In genomic region chr5:174504266-174504726, GRCh38 we compare ENCODE assay signal across 18 cellular contexts.
DNase-seq lines count a peak whose midpoint lies in the region; ATAC-seq and TF ChIP-seq lines count a peak whose summit lies in the region.
"Had no signal": no experiment of that assay in that cellular context is flagged by ENCODE, and none has a peak within 500 bp of the region (broad histone marks: within the 10 kb centered on the region; RNA-seq: fewer than 3 reads in every experiment).

No MANE protein-coding gene starts in this region.

- peaks cover 9% of the 10 kb centered on the region for H3K27me3 Mint-ChIP-seq in activated T-helper 17 cell treated with anti-CD3 and anti-CD28 coated beads, Interleukin-2, amount 50 U/mL, for 72 hours

- H3K27ac Mint-ChIP-seq in activated T-helper 17 cell treated with anti-CD3 and anti-CD28 coated beads, Interleukin-2, amount 50 U/mL, for 72 hours, result no peak overlapping the region
- H3K27ac Mint-ChIP-seq: brain, neural progenitor cell had no signal

- H3K9me3 ChIP-seq in GM23248 (ENCODE audit: low read depth) (no peaks in the 10 kb centered on the region), smooth muscle cell (replicated peaks; ENCODE audit: low read depth) (no peaks in the 10 kb centered on the region), upper lobe of right lung (no peaks in the 10 kb centered on the region)
- H3K9me3 ChIP-seq: SK-N-SH had no signal

- in situ Hi-C loops in GM23248 (cut with MboI), result no loop called here

- peak overlapping the region; percentile 49 for H3K4me2 ChIP-seq in GM23248 (ENCODE audit: unreplicated experiment)
- H3K4me2 ChIP-seq in smooth muscle cell, result peak overlapping the region; percentile 80
- H3K4me2 ChIP-seq: BLaER1 treated with 17β-estradiol and CSF1 and Interleukin-3, amounts not matched to agents 10 nM and 100 nM; neural progenitor cell; SK-N-SH had no signal

- no peak for DNase-seq in GM23248
- no peak for DNase-seq in RWPE1 (ENCODE audit: low spot score)
- peak; percentile 30 for DNase-seq in fibroblast of pulmonary artery (ENCODE audit: low read depth)
- no peak for DNase-seq in smooth muscle cell (lab: John Stamatoyannopoulos, UW; ENCODE audit: unreplicated experiment)
- no peak for DNase-seq in upper lobe of right lung
- DNase-seq in GDM1 (lab: John Stamatoyannopoulos, UW), result no peak
- DNase-seq: DMS79; KG1; mesenchymal stem cell; NCI-H1417 treated with DMSO at 0.1 percent for 48 hours; NCI-H226; SK-N-SH; stimulated activated naive CD4-positive, alpha-beta T cell had no signal

- no peak overlapping the region for H3K4me3 Mint-ChIP-seq in activated T-helper 17 cell treated with anti-CD3 and anti-CD28 coated beads, Interleukin-2, amount 50 U/mL, for 72 hours
- H3K4me3 Mint-ChIP-seq: brain, neural progenitor cell had no signal

- WGBS in GM23248 (ENCODE audit: low coverage in 1 of 2, low lambda C conversion rate in 2 of 2, missing lambda C conversion rate in 2 of 2), 2 experiments, result 29 to 30% methylated on average over 8 to 9 of the region's 9 CpGs
- WGBS in smooth muscle cell (ENCODE audit: low lambda C conversion rate), result 24% methylated on average over 9 of the region's 9 CpGs

- H3K9ac ChIP-seq in GM23248, result no peak overlapping the region
- H3K9ac ChIP-seq in smooth muscle cell (ENCODE audit: low read depth), result no peak overlapping the region
- H3K9ac ChIP-seq: BLaER1 treated with 17β-estradiol and CSF1 and Interleukin-3, amounts not matched to agents 10 nM and 100 nM; neural progenitor cell; SK-N-SH had no signal

- peaks cover 15% of the 10 kb centered on the region for H3K9me3 Mint-ChIP-seq in activated T-helper 17 cell treated with anti-CD3 and anti-CD28 coated beads, Interleukin-2, amount 50 U/mL, for 72 hours

- H3K4me1 ChIP-seq in GM23248 (ENCODE audit: insufficient read depth) (peaks cover 11% of the 10 kb centered on the region; the same call in 1 of the 2 replicates), smooth muscle cell (ENCODE audit: low read depth) (no peaks in the 10 kb centered on the region), upper lobe of right lung (no peaks in the 10 kb centered on the region)
- H3K4me1 ChIP-seq: neural progenitor cell had no signal

- H3K27me3 ChIP-seq in GM23248 (replicated peaks; ENCODE audit: insufficient read depth) (0 out of 2 replicates have a peak, but pooled peaks cover 3% of the 10 kb centered on the region), smooth muscle cell (ENCODE audit: low read depth) (no peaks in the 10 kb centered on the region), upper lobe of right lung (peaks cover 38% of the 10 kb centered on the region)
- H3K27me3 ChIP-seq: BLaER1 treated with 17β-estradiol and CSF1 and Interleukin-3, amounts not matched to agents 10 nM and 100 nM; neural progenitor cell had no signal

- no peaks in the 10 kb centered on the region for H3K36me3 Mint-ChIP-seq in activated T-helper 17 cell treated with anti-CD3 and anti-CD28 coated beads, Interleukin-2, amount 50 U/mL, for 72 hours (ENCODE audit: low read depth)
- H3K36me3 Mint-ChIP-seq: brain had no signal

- H2AFZ ChIP-seq in GM23248 (no peak overlapping the region; the same call in 1 of the 2 replicates), smooth muscle cell (ENCODE audit: low read depth) (no peak overlapping the region)
- H2AFZ ChIP-seq: neural progenitor cell had no signal

- H3F3A ChIP-seq in GM23248 (ENCODE audit: insufficient read depth) (no peaks in the 10 kb centered on the region), smooth muscle cell (ENCODE audit: low read depth) (peaks cover 20% of the 10 kb centered on the region)

- intact Hi-C loops in upper lobe of right lung (cut with DNase I), result no loop called here

- H3K27ac ChIP-seq in GM23248 (no peak overlapping the region), RWPE1 (peak overlapping the region; percentile 86), smooth muscle cell (ENCODE audit: low read depth) (peak overlapping the region; percentile 39), upper lobe of right lung (no peak overlapping the region)
- H3K27ac ChIP-seq: BLaER1 treated with 17β-estradiol and CSF1 and Interleukin-3, amounts not matched to agents 10 nM and 100 nM; neural progenitor cell had no signal

- H3K79me2 ChIP-seq in GM23248 (ENCODE audit: insufficient read depth), result no peaks in the 10 kb centered on the region
- no peaks in the 10 kb centered on the region for H3K79me2 ChIP-seq in smooth muscle cell (ENCODE audit: low read depth)

- POLR2A ChIA-PET in RWPE1 (lab: Yijun Ruan, JAX; ENCODE audit: low non-redundant PET), result no interaction called here

- no peak for TF ChIP-seq CTCF in RWPE1 (conservative IDR thresholded peaks at IDR 0.05; ENCODE audit: low read depth)
- TF ChIP-seq CTCF in fibroblast of pulmonary artery (IDR thresholded peaks at IDR 0.05; ENCODE audit: low read length, missing control alignments), result no peak
- no peak for TF ChIP-seq CTCF in smooth muscle cell (IDR thresholded peaks at IDR 0.05; ENCODE audit: borderline replicate concordance, insufficient read depth, poor library complexity, severe bottlenecking)
- no peak for TF ChIP-seq CTCF in upper lobe of right lung (IDR thresholded peaks at IDR 0.05)

- no peaks in the 10 kb centered on the region for H3K4me1 Mint-ChIP-seq in activated T-helper 17 cell treated with anti-CD3 and anti-CD28 coated beads, Interleukin-2, amount 50 U/mL, for 72 hours

- no peaks in the 10 kb centered on the region for H3K36me3 ChIP-seq in GM23248 (ENCODE audit: low read depth)
- H3K36me3 ChIP-seq in smooth muscle cell (ENCODE audit: low read depth), result no peaks in the 10 kb centered on the region
- H3K36me3 ChIP-seq in upper lobe of right lung, result no peaks in the 10 kb centered on the region
- H3K36me3 ChIP-seq: BLaER1 treated with 17β-estradiol and CSF1 and Interleukin-3, amounts not matched to agents 10 nM and 100 nM; neural progenitor cell had no signal

- H3K4me3 ChIP-seq in GM23248, result peak overlapping the region; percentile 37; the same call in 1 of the 2 replicates
- H3K4me3 ChIP-seq in fibroblast of pulmonary artery (replicated peaks; ENCODE audit: low read depth, low read length), result peak overlapping the region; percentile 6
- H3K4me3 ChIP-seq in smooth muscle cell, result peak overlapping the region; percentile 25
- no peak overlapping the region for H3K4me3 ChIP-seq in upper lobe of right lung
- H3K4me3 ChIP-seq: BLaER1 treated with 17β-estradiol and CSF1 and Interleukin-3, amounts not matched to agents 10 nM and 100 nM; neural progenitor cell had no signal

- no peak for ATAC-seq in activated T-helper 17 cell treated with anti-CD3 and anti-CD28 coated beads, Interleukin-2, amount 50 U/mL, for 72 hours (replicated peaks)
- ATAC-seq in HG02870 (IDR thresholded peaks at IDR 0.05; ENCODE audit: unreplicated experiment) (no peak), upper lobe of right lung (no peak)

- CTCF ChIA-PET in RWPE1 (lab: Yijun Ruan, JAX), result no interaction called here

- H3K9me2 ChIP-seq in GM23248 (ENCODE audit: insufficient read depth), result no peaks in the 10 kb centered on the region
- H3K9me2 ChIP-seq: SK-N-SH had no signal

- no peaks in the 10 kb centered on the region for H4K20me1 ChIP-seq in GM23248 (ENCODE audit: insufficient read depth)
- no peaks in the 10 kb centered on the region for H4K20me1 ChIP-seq in smooth muscle cell (ENCODE audit: low read depth)
- H4K20me1 ChIP-seq: BLaER1 treated with 17β-estradiol and CSF1 and Interleukin-3, amounts not matched to agents 10 nM and 100 nM had no signal

Comparison
In these comparisons a context has a peak if more than half of its experiments do, and no peak if none do; other contexts are left out.
1. H3K27ac ChIP-seq: peak in RWPE1 (single experiment) and smooth muscle cell (single experiment); none in GM23248 (single experiment) and upper lobe of right lung (single experiment).